32 cellular contexts compared by ENCODE assay signal in genomic region chr1:24406783-24407182, GRCh38.
"Had no signal": no experiment of that assay in that cellular context is flagged by ENCODE, and none has a peak within 500 bp of the region (broad histone marks: within the 10 kb centered on the region; RNA-seq: fewer than 3 reads in every experiment).

No MANE protein-coding gene starts in this region.

- H3K4me3 ChIP-seq: coronary artery, dorsolateral prefrontal cortex, esophagus muscularis mucosa, gastroesophageal sphincter, heart right ventricle, hepatocyte had no signal

- H3K27me3 Mint-ChIP-seq: activated CD4-positive, alpha-beta memory T cell treated with anti-CD3 and anti-CD28 coated beads, Interleukin-2, amount 10 ng/mL, durations not matched to agents 7 days and 5 days; activated CD4-positive, alpha-beta T cell treated with anti-CD3 and anti-CD28 coated beads, Interleukin-2, amount 10 ng/mL, durations not matched to agents 7 days and 5 days; activated naive CD8-positive, alpha-beta T cell treated with anti-CD3 and anti-CD28 coated beads, Interleukin-2, amount 10 ng/mL, durations not matched to agents 7 days and 5 days; activated T-cell treated with anti-CD3 and anti-CD28 coated beads, Interleukin-2, amount 50 U/mL, for 24 hours; central memory CD8-positive, alpha-beta T cell; dendritic cell treated with granulocyte-macrophage colony-stimulating factor and Interleukin-4, amounts not matched to agents 40 ng/mL and 50 ng/mL, for 4 days; effector memory CD8-positive, alpha-beta T cell; T-helper 17 cell had no signal

- H3K4me3 Mint-ChIP-seq: activated CD4-positive, alpha-beta memory T cell treated with anti-CD3 and anti-CD28 coated beads, Interleukin-2, amount 10 ng/mL, durations not matched to agents 7 days and 5 days; activated CD4-positive, alpha-beta T cell treated with anti-CD3 and anti-CD28 coated beads, Interleukin-2, amount 10 ng/mL, durations not matched to agents 7 days and 5 days; activated naive CD4-positive, alpha-beta T cell treated with anti-CD3 and anti-CD28 coated beads, Interleukin-2, amount 10 ng/mL, durations not matched to agents 7 days and 5 days; activated naive CD8-positive, alpha-beta T cell treated with anti-CD3 and anti-CD28 coated beads, Interleukin-2, amount 10 ng/mL, durations not matched to agents 7 days and 5 days; activated T-cell treated with anti-CD3 and anti-CD28 coated beads, Interleukin-2, amount 50 U/mL, for 24 hours; activated T-cell treated with anti-CD3 and anti-CD28 coated beads, Interleukin-2, amount 50 U/mL, for 72 hours; central memory CD8-positive, alpha-beta T cell; dendritic cell treated with granulocyte-macrophage colony-stimulating factor and Interleukin-4, amounts not matched to agents 40 ng/mL and 50 ng/mL, for 4 days; effector memory CD8-positive, alpha-beta T cell; T-helper 17 cell; T-helper 2 cell treated with Interferon-gamma antibody and Interleukin-4, amounts not matched to agents 5 μg/mL and 100 μg/mL, for 36 hours; WTC11 had no signal

- H3K27me3 ChIP-seq: brain microvascular endothelial cell, dorsolateral prefrontal cortex, esophagus muscularis mucosa, gastroesophageal sphincter, heart right ventricle, hepatocyte had no signal

- H3K27ac ChIP-seq: brain microvascular endothelial cell, coronary artery, dorsolateral prefrontal cortex, esophagus muscularis mucosa, gastroesophageal sphincter, heart right ventricle, hepatocyte had no signal

- DNase-seq: activated CD4-positive, alpha-beta memory T cell treated with anti-CD3 and anti-CD28 coated beads, Interleukin-2, amount 10 ng/mL, durations not matched to agents 7 days and 5 days; activated CD4-positive, alpha-beta T cell treated with anti-CD3 and anti-CD28 coated beads for 1 hour; activated CD4-positive, alpha-beta T cell treated with anti-CD3 and anti-CD28 coated beads for 4 hours; activated CD4-positive, alpha-beta T cell treated with anti-CD3 and anti-CD28 coated beads, Interleukin-2, amount 10 ng/mL, durations not matched to agents 7 days and 5 days; activated CD4-positive, alpha-beta T cell treated with anti-CD3 and anti-CD28 coated beads, Interleukin-2, amount 50 U/mL, for 4 hours; activated CD8-positive, alpha-beta memory T cell treated with anti-CD3 and anti-CD28 coated beads, Interleukin-2, amount 50 U/mL, for 48 hours; activated gamma-delta T cell; activated naive CD4-positive, alpha-beta T cell; activated naive CD4-positive, alpha-beta T cell treated with anti-CD3 and anti-CD28 coated beads, Interleukin-2, amount 10 ng/mL, durations not matched to agents 7 days and 5 days; activated naive CD8-positive, alpha-beta T cell treated with anti-CD3 and anti-CD28 coated beads, Interleukin-2, amount 10 ng/mL, durations not matched to agents 7 days and 5 days; activated T-cell treated with anti-CD3 and anti-CD28 coated beads for 4 hours; activated T-cell treated with anti-CD3 and anti-CD28 coated beads, Interleukin-2, amount 50 U/mL, for 24 hours; activated T-cell treated with anti-CD3 and anti-CD28 coated beads, Interleukin-2, amount 50 U/mL, for 72 hours; amniotic stem cell; anterior cingulate cortex; brain microvascular endothelial cell; dorsolateral prefrontal cortex; effector memory CD8-positive, alpha-beta T cell; erythroblast; foreskin melanocyte; heart right ventricle; T-helper 17 cell; T1000 had no signal

- H3K4me1 Mint-ChIP-seq: WTC11 had no signal

- H3K27ac Mint-ChIP-seq: activated CD4-positive, alpha-beta memory T cell treated with anti-CD3 and anti-CD28 coated beads, Interleukin-2, amount 10 ng/mL, durations not matched to agents 7 days and 5 days; activated CD4-positive, alpha-beta T cell treated with anti-CD3 and anti-CD28 coated beads, Interleukin-2, amount 10 ng/mL, durations not matched to agents 7 days and 5 days; activated naive CD4-positive, alpha-beta T cell treated with anti-CD3 and anti-CD28 coated beads, Interleukin-2, amount 10 ng/mL, durations not matched to agents 7 days and 5 days; activated naive CD4-positive, alpha-beta T cell treated with anti-CD3 and anti-CD28 coated beads, Interleukin-2, amount 50 U/mL, for 72 hours; activated naive CD8-positive, alpha-beta T cell treated with anti-CD3 and anti-CD28 coated beads, Interleukin-2, amount 10 ng/mL, durations not matched to agents 7 days and 5 days; activated T-cell treated with anti-CD3 and anti-CD28 coated beads, Interleukin-2, amount 50 U/mL, for 24 hours; activated T-cell treated with anti-CD3 and anti-CD28 coated beads, Interleukin-2, amount 50 U/mL, for 72 hours; dendritic cell treated with granulocyte-macrophage colony-stimulating factor and Interleukin-4, amounts not matched to agents 40 ng/mL and 50 ng/mL, for 4 days; T-helper 17 cell; T-helper 2 cell treated with Interferon-gamma antibody and Interleukin-4, amounts not matched to agents 5 μg/mL and 100 μg/mL, for 36 hours; WTC11 had no signal

- ATAC-seq: activated naive CD4-positive, alpha-beta T cell treated with anti-CD3 and anti-CD28 coated beads, Interleukin-2, amount 50 U/mL, for 72 hours; activated T-cell treated with anti-CD3 and anti-CD28 coated beads, Interleukin-2, amount 50 U/mL, for 72 hours; effector memory CD8-positive, alpha-beta T cell; gastroesophageal sphincter; heart right ventricle; T-helper 17 cell; WTC11 had no signal

- H3K9me3 Mint-ChIP-seq: activated CD4-positive, alpha-beta memory T cell treated with anti-CD3 and anti-CD28 coated beads, Interleukin-2, amount 10 ng/mL, durations not matched to agents 7 days and 5 days; activated CD4-positive, alpha-beta T cell treated with anti-CD3 and anti-CD28 coated beads, Interleukin-2, amount 10 ng/mL, durations not matched to agents 7 days and 5 days; activated naive CD4-positive, alpha-beta T cell treated with anti-CD3 and anti-CD28 coated beads, Interleukin-2, amount 50 U/mL, for 72 hours; activated T-cell treated with anti-CD3 and anti-CD28 coated beads, Interleukin-2, amount 50 U/mL, for 24 hours; activated T-cell treated with anti-CD3 and anti-CD28 coated beads, Interleukin-2, amount 50 U/mL, for 72 hours; central memory CD8-positive, alpha-beta T cell; dendritic cell treated with granulocyte-macrophage colony-stimulating factor and Interleukin-4, amounts not matched to agents 40 ng/mL and 50 ng/mL, for 4 days; effector memory CD8-positive, alpha-beta T cell had no signal

- H3K36me3 Mint-ChIP-seq: WTC11 had no signal

- H3K9me3 ChIP-seq: esophagus muscularis mucosa, gastroesophageal sphincter had no signal

- H3K36me3 ChIP-seq: brain microvascular endothelial cell, esophagus muscularis mucosa, gastroesophageal sphincter, heart right ventricle had no signal
